Comparison of ENCODE assay signal across 1 cellular context in genomic region chr6:122803056-122803695, GRCh38.
A peak's percentile ranks its signal among the peaks of the same experiment; 100 is the strongest.
TF ChIP-seq lines count a peak whose summit lies in the region.

No MANE protein-coding gene starts in this region.

TF ChIP-seq in IMR-90, 13 proteins besides CTCF, POLR2A, EP300 and RAD21:
- TF ChIP-seq CEBPB (IDR thresholded peaks at IDR 0.05; ENCODE audit: low read depth, low read length) (peak; percentile 33; the same call in 1 of the 2 replicates), FOS (IDR thresholded peaks at IDR 0.05; ENCODE audit: low read depth, low read length) (no peak)
